In genomic region chr2:52405958-52406357, GRCh38 we compare ENCODE assay signal across 23 cellular contexts.
"Had no signal": no experiment of that assay in that cellular context is flagged by ENCODE, and none has a peak within 500 bp of the region (broad histone marks: within the 10 kb centered on the region; RNA-seq: fewer than 3 reads in every experiment).

No MANE protein-coding gene starts in this region.

- DNase-seq: dermis blood vessel endothelial cell; effector memory CD4-positive, alpha-beta T cell; foreskin melanocyte; glutamatergic neuron; heart right ventricle; hippocampal formation; left colon; mesendoderm; natural killer cell; occipital lobe; ovary; retina; stimulated activated CD4-positive, alpha-beta T cell treated with anti-CD3 and anti-CD28 coated beads, Interleukin-2, amount 100 ng/mL, for 24 hours; stimulated activated CD4-positive, alpha-beta T cell treated with anti-CD3 and anti-CD28 coated beads, Interleukin-4, amount 100 ng/mL, for 24 hours; stimulated activated naive CD4-positive, alpha-beta T cell treated with Interleukin-2 at 50 U/mL for 16 hours; stomach; thyroid gland; trophoblast cell had no signal

- H3K36me3 Mint-ChIP-seq: stimulated activated effector memory CD8-positive, alpha-beta T cell treated with anti-CD3 and anti-CD28 coated beads, Interleukin-12 subunit alpha, Interleukin-12 subunit beta, amount 100 ng/mL, for 72 hours had no signal

- H3K4me3 ChIP-seq: coronary artery, esophagus muscularis mucosa, heart right ventricle, ovary, stomach, thyroid gland, vagina had no signal

- H3K4me3 Mint-ChIP-seq: natural killer cell; stimulated activated effector memory CD8-positive, alpha-beta T cell treated with anti-CD3 and anti-CD28 coated beads, Interleukin-12 subunit alpha, Interleukin-12 subunit beta, amount 100 ng/mL, for 72 hours had no signal

- H3K9me3 Mint-ChIP-seq: stimulated activated effector memory CD8-positive, alpha-beta T cell treated with anti-CD3 and anti-CD28 coated beads, Interleukin-12 subunit alpha, Interleukin-12 subunit beta, amount 100 ng/mL, for 72 hours had no signal

- H3K4me1 Mint-ChIP-seq: natural killer cell; stimulated activated effector memory CD8-positive, alpha-beta T cell treated with anti-CD3 and anti-CD28 coated beads, Interleukin-12 subunit alpha, Interleukin-12 subunit beta, amount 100 ng/mL, for 72 hours had no signal

- H3K27me3 ChIP-seq: esophagus muscularis mucosa, heart right ventricle, ovary, stomach, thyroid gland, vagina had no signal

- H3K9me3 ChIP-seq: esophagus muscularis mucosa, heart right ventricle, ovary, stomach, thyroid gland, vagina had no signal

- H3K27ac Mint-ChIP-seq: natural killer cell; stimulated activated effector memory CD8-positive, alpha-beta T cell treated with anti-CD3 and anti-CD28 coated beads, Interleukin-12 subunit alpha, Interleukin-12 subunit beta, amount 100 ng/mL, for 72 hours had no signal

- ATAC-seq: left colon; natural killer cell; sciatic nerve; stimulated activated effector memory CD8-positive, alpha-beta T cell treated with anti-CD3 and anti-CD28 coated beads, Interleukin-12 subunit alpha, Interleukin-12 subunit beta, amount 100 ng/mL, for 72 hours had no signal

- H3K27ac ChIP-seq: coronary artery, esophagus muscularis mucosa, heart right ventricle, ovary, stomach, thyroid gland, vagina had no signal

- H3K4me1 ChIP-seq: heart right ventricle, stomach, thyroid gland, vagina had no signal
